In the genomic region with DNA sequence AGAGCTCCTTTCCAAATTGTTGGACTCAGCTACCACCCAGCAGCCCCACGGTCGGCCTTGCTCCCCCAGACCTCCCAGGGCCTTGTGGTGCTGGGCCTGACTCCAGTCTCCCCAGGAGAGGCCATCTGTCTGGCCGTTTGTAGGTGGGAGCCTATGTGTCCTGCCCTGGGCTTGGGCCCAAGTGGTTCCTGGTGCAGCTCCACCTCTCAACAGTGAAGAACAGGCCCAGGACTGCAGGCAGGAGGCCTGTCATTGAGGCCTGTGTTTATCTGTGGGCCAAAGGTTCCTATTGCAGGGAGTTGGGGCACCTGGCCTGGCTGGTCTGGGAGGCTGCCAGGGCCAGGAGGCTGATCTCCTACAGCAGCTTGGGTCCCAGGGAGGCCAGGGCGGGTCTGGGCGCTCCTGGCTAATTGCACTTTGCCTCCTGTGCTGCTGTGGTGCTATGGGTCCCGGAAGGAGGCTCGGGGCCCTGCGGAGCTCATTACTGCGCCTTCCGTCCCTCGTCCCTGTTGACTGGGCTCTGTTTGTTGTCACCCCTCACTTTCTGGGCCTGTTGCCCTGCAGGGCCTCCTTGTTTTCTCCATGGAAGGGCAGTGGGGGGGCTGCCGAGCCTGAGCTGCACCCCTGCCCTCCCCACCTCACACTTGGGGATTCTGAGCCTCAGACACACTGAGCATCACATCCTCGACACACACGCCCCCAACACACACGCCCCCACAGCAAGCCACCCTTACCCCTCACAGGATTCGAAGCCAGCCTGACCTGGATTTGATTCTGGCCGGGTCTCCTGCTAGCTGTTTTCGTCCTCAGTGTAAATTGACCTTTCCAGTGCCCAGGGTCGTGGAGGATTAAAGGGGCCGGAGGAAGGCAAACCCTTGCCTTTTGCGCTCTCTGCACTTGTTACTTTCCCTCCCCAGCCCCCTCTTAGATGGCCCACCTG, we compare ENCODE assay signal across 23 cellular contexts. TPM values are rescaled to one million over a fixed set of nuclear protein-coding genes. Genes with fewer than 3 reads are reported as not detected.
DNase-seq lines count a peak whose midpoint lies in the region; ATAC-seq and TF ChIP-seq lines count a peak whose summit lies in the region.
"Had no signal": no experiment of that assay in that cellular context is flagged by ENCODE, and none has a peak within 500 bp of the region (broad histone marks: within the 10 kb centered on the region; RNA-seq: fewer than 3 reads in every experiment).

No MANE protein-coding gene starts in this region.

- peak overlapping the region; percentile 60 to 77 for H3K9ac ChIP-seq in colonic mucosa (ENCODE audit: low read depth in 2 of 2, low read length in 2 of 2)
- H3K9ac ChIP-seq: BLaER1 treated with 17β-estradiol and CSF1 and Interleukin-3, amounts not matched to agents 10 nM and 100 nM had no signal

- TF ChIP-seq CTCF in heart left ventricle (IDR thresholded peaks at IDR 0.05): no peak
- TF ChIP-seq CTCF in colonic mucosa (IDR thresholded peaks at IDR 0.05): no peak
- no peak for TF ChIP-seq CTCF in transverse colon (IDR thresholded peaks at IDR 0.05)

- 89 to 94% (median 89%) methylated on average over 17 to 21 of the region's 21 CpGs for WGBS in heart left ventricle, 4 donors
- WGBS in transverse colon (ENCODE audit: low coverage in 1 of 2), 2 donors: 69 to 76% methylated on average over 4 to 21 of the region's 21 CpGs

- TF ChIP-seq POLR2A in heart left ventricle (IDR thresholded peaks at IDR 0.05) (no peak), transverse colon (IDR thresholded peaks at IDR 0.05) (no peak), erythroblast (IDR thresholded peaks at IDR 0.05; ENCODE audit: low read length) (no peak)

- H3K4me3 ChIP-seq in heart left ventricle (no peak overlapping the region), colonic mucosa (no peak overlapping the region), transverse colon (no peak overlapping the region)
- H3K4me3 ChIP-seq: BLaER1 treated with 17β-estradiol and CSF1 and Interleukin-3, amounts not matched to agents 10 nM and 100 nM; GM23338; prostate gland; vagina had no signal

- intact Hi-C loops in heart left ventricle (cut with DNase I) (loop anchor here in 3 of 10 donors (10.0 kb wide), 2 partner anchors 171 to 361 kb away; no protein-coding TSS in a partner anchor), Right ventricle myocardium inferior (cut with DNase I) (loop anchor here (10.0 kb wide), 1 partner anchor 291 kb away; no protein-coding TSS in a partner anchor), colonic mucosa (cut with DNase I) (no loop called here), transverse colon (cut with DNase I; ENCODE audit: low total_unique reads) (no loop called here)

- in situ Hi-C loops in transverse colon (cut with MboI; ENCODE audit: low pct_ligation_motif_present in 1 of 4, low pct_unique_long_range_greater_than_20kb in 1 of 4, low sequenced_read_pairs in 3 of 4): no loop called here
- in situ Hi-C loops in KBM-7 (cut with MboI; ENCODE audit: low pct_unique_long_range_greater_than_20kb, low sequenced_read_pairs): no loop called here

- DNase-seq in heart left ventricle (peak in 3 of 5 donors; percentile 11 to 36 (median 20)), Right ventricle myocardium inferior (ENCODE audit: missing footprints) (no peak), colonic mucosa (peak; percentile 91), mucosa of gallbladder (ENCODE audit: low spot score) (peak; percentile 80), transverse colon (peak; percentile 91), KBM-7 (no peak), erythroblast (lab: John Stamatoyannopoulos, UW) (no peak)
- DNase-seq: activated CD4-positive, alpha-beta T cell treated with anti-CD3 and anti-CD28 coated beads for 1 hour; activated naive CD8-positive, alpha-beta T cell treated with anti-CD3 and anti-CD28 coated beads for 36 hours; brain microvascular endothelial cell; natural killer cell; NCI-H1105 treated with DMSO at 0.1 percent for 48 hours; NCI-H2171; NCI-H69; stimulated activated CD8-positive, alpha-beta memory T cell treated with anti-CD3 and anti-CD28 coated beads, Interleukin-4, amount 100 ng/mL, for 48 hours had no signal

- H3K36me3 ChIP-seq in heart left ventricle (peaks cover 0 to 3% (median 0%) of the 10 kb centered on the region in 9 donors), colonic mucosa (no peaks in the 10 kb centered on the region), transverse colon (no peaks in the 10 kb centered on the region)
- H3K36me3 ChIP-seq: brain microvascular endothelial cell, prostate gland, vagina had no signal

- no peaks in the 10 kb centered on the region for H3K9me3 ChIP-seq in heart left ventricle
- no peaks in the 10 kb centered on the region for H3K9me3 ChIP-seq in colonic mucosa
- H3K9me3 ChIP-seq in transverse colon: no peaks in the 10 kb centered on the region
- H3K9me3 ChIP-seq: prostate gland, vagina had no signal

- H3K27ac ChIP-seq in heart left ventricle: no peak overlapping the region
- peak overlapping the region; percentile 75 for H3K27ac ChIP-seq in colonic mucosa
- peak overlapping the region; percentile 78 to 92 (median 88) for H3K27ac ChIP-seq in transverse colon
- H3K27ac ChIP-seq: BLaER1 treated with 17β-estradiol and CSF1 and Interleukin-3, amounts not matched to agents 10 nM and 100 nM; brain microvascular endothelial cell; prostate gland; vagina had no signal

- no peaks in the 10 kb centered on the region for H3K27me3 ChIP-seq in heart left ventricle
- no peaks in the 10 kb centered on the region for H3K27me3 ChIP-seq in colonic mucosa
- H3K27me3 ChIP-seq in transverse colon: no peaks in the 10 kb centered on the region
- H3K27me3 ChIP-seq: BLaER1 treated with 17β-estradiol and CSF1 and Interleukin-3, amounts not matched to agents 10 nM and 100 nM; brain microvascular endothelial cell; vagina had no signal

- H3K4me1 ChIP-seq in heart left ventricle (no peaks in the 10 kb centered on the region), colonic mucosa (peaks cover 11% of the 10 kb centered on the region), transverse colon (peaks cover 16 to 40% (median 26%) of the 10 kb centered on the region in 4 donors)
- H3K4me1 ChIP-seq: prostate gland, vagina had no signal

- ATAC-seq in heart left ventricle: peak in 1 of 4 donors; percentile 28
- ATAC-seq in Right ventricle myocardium inferior: no peak
- no peak for ATAC-seq in GM19023 (IDR thresholded peaks at IDR 0.05; ENCODE audit: unreplicated experiment)
- ATAC-seq: GM23338, natural killer cell had no signal

- no peak for TF ChIP-seq EP300 in transverse colon (IDR thresholded peaks at IDR 0.05; ENCODE audit: low read depth)

RNA-seq across cellular contexts. Expression of gene OMP, which starts 6.8 kb away (rescaled TPM):
- not detected for total RNA-seq in heart left ventricle
- not detected for polyA plus RNA-seq in heart left ventricle
- total RNA-seq in Right ventricle myocardium inferior: not detected
- total RNA-seq in colonic mucosa: 10 to 100 TPM in 1 of 2 donors, 1 to 10 TPM in 1; 7.5 to 16.8 TPM
- total RNA-seq in mucosa of gallbladder: 10.4 TPM
- total RNA-seq in transverse colon: 100 to 1,000 TPM in 1 of 4 donors, 10 to 100 TPM in 3; 16.0 to 126 (median 49.4) TPM
- total RNA-seq: activated naive CD8-positive, alpha-beta T cell treated with anti-CD3 and anti-CD28 coated beads for 36 hours; lung microvascular endothelial cell; OCI-LY7; subcutaneous adipose tissue; vagina had no signal
- polyA plus RNA-seq: GM23338 had no signal

RNA-seq across cellular contexts. Expression of gene CAPN5, which starts 29.1 kb away (rescaled TPM):
- total RNA-seq in heart left ventricle (1 to 10 TPM; 1.2 to 4.5 (median 2.3) TPM), Right ventricle myocardium inferior (3.7 TPM), colonic mucosa (100 to 1,000 TPM; 258 to 267 TPM), mucosa of gallbladder (197 TPM), transverse colon (100 to 1,000 TPM; 210 to 290 (median 214) TPM)
- polyA plus RNA-seq in heart left ventricle: 1 to 10 TPM; 1.1 to 2.0 TPM

RNA-seq across cellular contexts. Expression of gene MYO7A, which starts 32.2 kb away (rescaled TPM):
- total RNA-seq in heart left ventricle (10 to 100 TPM in 1 of 9 donors, 1 to 10 TPM in 8; 1.6 to 17.1 (median 2.7) TPM), Right ventricle myocardium inferior (7.0 TPM), colonic mucosa (1 to 10 TPM; 3.8 to 4.1 TPM), mucosa of gallbladder (21.0 TPM), transverse colon (10 to 100 TPM in 1 of 4 donors, 1 to 10 TPM in 3; 4.6 to 11.2 (median 5.5) TPM)
- polyA plus RNA-seq in heart left ventricle: 1 to 10 TPM; 1.0 to 2.9 TPM
- total RNA-seq: OCI-LY7 had no signal

Comparison
In these comparisons a context has a peak if more than half of its experiments do, and no peak if none do; other contexts are left out.
1. DNase-seq: peak in heart left ventricle (3 of 5), colonic mucosa (single experiment), mucosa of gallbladder (single experiment) and transverse colon (single experiment); none in Right ventricle myocardium inferior (single experiment), KBM-7 (single experiment) and erythroblast (0 of 2).
2. H3K27ac ChIP-seq: peak in colonic mucosa (single experiment) and transverse colon (4 of 4); none in heart left ventricle (0 of 12).
3. RNA of gene CAPN5, which starts 29.1 kb away (total RNA-seq): 258 to 267 TPM in colonic mucosa, 210 to 290 TPM in transverse colon and 197 TPM in mucosa of gallbladder (single experiment); 3.7 TPM in Right ventricle myocardium inferior (single experiment) and 1.2 to 4.5 TPM in heart left ventricle; every median in the first group is over 10 times any median in the second.